8 cellular contexts compared by ENCODE assay signal in the genomic region with DNA sequence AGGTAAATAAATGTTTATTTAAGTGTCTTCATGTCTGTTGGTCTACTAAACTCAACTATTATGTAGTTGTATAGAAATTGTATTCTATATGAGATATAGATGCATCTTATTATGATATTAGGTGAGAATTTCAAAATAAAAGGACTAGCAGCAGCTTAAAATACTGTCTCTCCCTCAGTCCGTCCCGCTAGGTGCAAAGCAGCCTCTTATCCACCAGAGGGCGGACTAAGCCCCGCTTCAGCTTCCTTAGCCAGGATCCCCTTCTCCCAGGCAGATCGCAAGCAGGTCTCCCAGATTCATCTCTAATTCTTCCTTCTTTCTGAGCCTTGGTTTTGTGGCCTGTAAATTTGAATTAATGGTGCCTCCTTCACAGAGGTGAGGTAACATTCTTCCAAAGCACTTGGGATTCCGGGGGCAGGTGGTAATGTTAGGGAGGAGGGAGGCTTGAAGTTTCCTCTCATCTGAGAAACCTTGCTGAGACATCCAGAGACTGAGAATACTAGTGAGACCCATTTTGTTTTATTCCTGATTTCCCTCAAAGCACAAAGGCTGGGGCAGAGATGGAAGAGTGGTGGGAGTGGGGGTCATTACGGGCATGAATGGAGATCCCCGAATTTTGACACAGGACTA. TPM values are rescaled to one million over a fixed set of nuclear protein-coding genes. Genes with fewer than 3 reads are reported as not detected.
DNase-seq lines count a peak whose midpoint lies in the region; ATAC-seq, FAIRE-seq and TF ChIP-seq lines count a peak whose summit lies in the region.

No MANE protein-coding gene starts in this region.

- H3K27ac ChIP-seq in gastroesophageal sphincter: no peak overlapping the region

- H3K36me3 Mint-ChIP-seq in osteocyte (ENCODE audit: unreplicated experiment): no peaks in the 10 kb centered on the region

- no peak for TF ChIP-seq EP300 in gastroesophageal sphincter (IDR thresholded peaks at IDR 0.05)

- H3K9me3 Mint-ChIP-seq in osteocyte (ENCODE audit: unreplicated experiment): no peaks in the 10 kb centered on the region

- H3K27ac Mint-ChIP-seq in osteocyte (ENCODE audit: unreplicated experiment): no peak overlapping the region

- no peak for FAIRE-seq in urothelium cell line (lab: Jason Lieb, UNC)

- WGBS in gastroesophageal sphincter (ENCODE audit: low coverage in 1 of 2), 2 donors: 22 to 27% methylated on average over 3 to 7 of the region's 8 CpGs

- peak; percentile 81 for ATAC-seq in GM19467 (IDR thresholded peaks at IDR 0.05; ENCODE audit: unreplicated experiment)
- peak; percentile 54 for ATAC-seq in gastroesophageal sphincter

- H3K36me3 ChIP-seq in gastroesophageal sphincter: no peaks in the 10 kb centered on the region

- peaks cover under 1% of the 10 kb centered on the region for H3K4me1 Mint-ChIP-seq in osteocyte (ENCODE audit: unreplicated experiment)

- no peaks in the 10 kb centered on the region for H3K4me1 ChIP-seq in gastroesophageal sphincter

- DNase-seq in DMS153 treated with DMSO at 0.1 percent for 48 hours (lab: John Stamatoyannopoulos, UW; ENCODE audit: unreplicated experiment) (peak; percentile 22), HS-27A (ENCODE audit: low read depth) (peak; percentile 15), OCI-M2 (lab: John Stamatoyannopoulos, UW; ENCODE audit: unreplicated experiment) (peak; percentile 0), osteocyte (ENCODE audit: extremely low spot score, unreplicated experiment) (peak; percentile 90), urothelium cell line (ENCODE audit: low spot score) (peak; percentile 72)
- peak; percentile 10 for DNase-seq in activated T-helper 9 cell treated with anti-CD3 and anti-CD28 coated beads, Interleukin-2, amount 50 U/mL, for 16 hours (ENCODE audit: low read depth)

- H3K9me3 ChIP-seq in gastroesophageal sphincter: peaks cover 0 to 11% (median 0%) of the 10 kb centered on the region in 3 donors

- H3K27me3 ChIP-seq in gastroesophageal sphincter: peaks cover 19% of the 10 kb centered on the region

- no peak overlapping the region for H3K4me3 ChIP-seq in gastroesophageal sphincter

- TF ChIP-seq POLR2A in gastroesophageal sphincter (IDR thresholded peaks at IDR 0.05): no peak

- H3K27me3 Mint-ChIP-seq in osteocyte (ENCODE audit: unreplicated experiment): peaks cover 16% of the 10 kb centered on the region

- H3K4me3 Mint-ChIP-seq in osteocyte (ENCODE audit: unreplicated experiment): no peak overlapping the region

- peak; percentile 75 to 92 (median 84) for TF ChIP-seq CTCF in gastroesophageal sphincter (IDR thresholded peaks at IDR 0.05)
- TF ChIP-seq CTCF in osteocyte (IDR thresholded peaks at IDR 0.05): peak; percentile 93

RNA-seq across cellular contexts. Expression of a gene that starts 13.5 kb away (rescaled TPM):
- 10 to 100 TPM in 1 of 4 donors, 1 to 10 TPM in 3; 1.3 to 11.4 (median 2.6) TPM for total RNA-seq in gastroesophageal sphincter
- total RNA-seq in osteocyte: not detected in 2 replicates

RNA-seq across cellular contexts. Expression of a gene that starts 27.8 kb away (rescaled TPM):
- total RNA-seq in gastroesophageal sphincter (not detected), osteocyte (not detected in 2 replicates)

Comparison
In these comparisons a context has a peak if more than half of its experiments do, and no peak if none do; other contexts are left out.
1. DNase-seq: peak in every context shown above with its lines; median percentile 90 in osteocyte; 72 in urothelium cell line; 22 in DMS153 treated with DMSO at 0.1 percent for 48 hours; 15 in HS-27A; 10 in activated T-helper 9 cell treated with anti-CD3 and anti-CD28 coated beads, Interleukin-2, amount 50 U/mL, for 16 hours; 0 in OCI-M2.